Comparison of ENCODE assay signal across 2 cellular contexts in genomic region chr5:178050873-178051272, GRCh38. TPM values are rescaled to one million over a fixed set of nuclear protein-coding genes. Genes with fewer than 3 reads are reported as not detected.
"Had no signal": no experiment of that assay in that cellular context is flagged by ENCODE, and none has a peak within 500 bp of the region (broad histone marks: within the 10 kb centered on the region; RNA-seq: fewer than 3 reads in every experiment).

No MANE protein-coding gene starts in this region.

RNA-seq across cellular contexts. Expression of gene PROP1, which starts 54.8 kb away (rescaled TPM):
- total RNA-seq: G401, GM12878 had no signal
- polyA plus RNA-seq: GM12878 had no signal
